9 cellular contexts compared by ENCODE assay signal in the genomic region with DNA sequence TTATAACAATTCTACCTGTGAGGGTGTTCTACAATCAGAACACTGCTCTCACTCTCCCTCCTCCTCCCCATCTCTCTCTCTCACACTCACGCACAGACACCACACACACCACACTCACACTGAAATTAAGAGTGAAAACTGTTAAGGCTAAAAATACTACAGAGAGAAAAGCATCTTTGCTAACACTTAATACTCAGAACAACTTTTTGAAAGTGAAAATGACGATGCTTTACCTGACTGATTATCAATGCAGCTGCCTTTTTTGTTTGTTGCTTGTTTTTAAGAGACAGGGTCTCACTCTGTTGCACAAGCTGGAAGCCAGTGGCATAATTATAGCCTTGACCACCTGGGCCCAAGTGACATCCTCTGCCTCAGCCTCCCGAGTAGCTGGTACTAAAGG.
DNase-seq lines count a peak whose midpoint lies in the region; ATAC-seq and TF ChIP-seq lines count a peak whose summit lies in the region.
"Had no signal": no experiment of that assay in that cellular context is flagged by ENCODE, and none has a peak within 500 bp of the region (broad histone marks: within the 10 kb centered on the region; RNA-seq: fewer than 3 reads in every experiment).

No MANE protein-coding gene starts in this region.

- no peak overlapping the region for H3K4me3 ChIP-seq in choroid plexus epithelial cell (ENCODE audit: low read depth, low read length)

- no peak for TF ChIP-seq CTCF in choroid plexus epithelial cell (conservative IDR thresholded peaks at IDR 0.05; ENCODE audit: low read depth, low read length)

- DNase-seq in choroid plexus epithelial cell (ENCODE audit: low read depth) (peak; percentile 30), Ammon's horn (ENCODE audit: low spot score) (no peak), NCI-H1694 (lab: John Stamatoyannopoulos, UW) (no peak), left lobe of liver (ENCODE audit: low spot score) (no peak)
- no peak for DNase-seq in central memory CD4-positive, alpha-beta T cell
- DNase-seq: activated CD4-positive, alpha-beta T cell treated with anti-CD3 and anti-CD28 coated beads, Interleukin-2, amount 10 ng/mL, durations not matched to agents 7 days and 5 days had no signal

- ATAC-seq in GM18499 (IDR thresholded peaks at IDR 0.05; ENCODE audit: insufficient read depth, unreplicated experiment) (peak; percentile 54), GM21447 (IDR thresholded peaks at IDR 0.05; ENCODE audit: unreplicated experiment) (peak; percentile 53), HG03108 (IDR thresholded peaks at IDR 0.05; ENCODE audit: unreplicated experiment) (peak; percentile 63), left lobe of liver (no peak)
